ENCODE assay signal across 9 cellular contexts in genomic region chr1:6448749-6449631, GRCh38. TPM values are rescaled to one million over a fixed set of nuclear protein-coding genes. Genes with fewer than 3 reads are reported as not detected.
DNase-seq lines count a peak whose midpoint lies in the region; ATAC-seq and TF ChIP-seq lines count a peak whose summit lies in the region.
"Had no signal": no experiment of that assay in that cellular context is flagged by ENCODE, and none has a peak within 500 bp of the region (broad histone marks: within the 10 kb centered on the region; RNA-seq: fewer than 3 reads in every experiment).

No MANE protein-coding gene starts in this region.

- intact Hi-C loops in left colon (cut with DNase I, micrococcal nuclease) = no loop called here

- H3K4me3 Mint-ChIP-seq in stimulated activated naive CD8-positive, alpha-beta T cell treated with anti-CD3 and anti-CD28 coated beads, Interleukin-15, amount 100 ng/mL, for 72 hours = peak overlapping the region; percentile 7 to 73
- peak overlapping the region; percentile 70 to 81 for H3K4me3 Mint-ChIP-seq in activated T-cell treated with anti-CD3 and anti-CD28 coated beads, Interleukin-2, amount 50 U/mL, for 72 hours

- H3K27me3 Mint-ChIP-seq in stimulated activated naive CD8-positive, alpha-beta T cell treated with anti-CD3 and anti-CD28 coated beads, Interleukin-15, amount 100 ng/mL, for 72 hours = peaks cover 94% of the 10 kb centered on the region
- H3K27me3 Mint-ChIP-seq in activated T-cell treated with anti-CD3 and anti-CD28 coated beads, Interleukin-2, amount 50 U/mL, for 72 hours (ENCODE audit: low read depth) = peaks cover 63% of the 10 kb centered on the region

- peak in 1 of 2 donors; percentile 42 for DNase-seq in stimulated activated naive CD8-positive, alpha-beta T cell treated with anti-CD3 and anti-CD28 coated beads, Interleukin-15, amount 100 ng/mL, for 72 hours
- DNase-seq in stimulated activated naive CD8-positive, alpha-beta T cell treated with anti-CD3 and anti-CD28 coated beads, Interleukin-15, Interleukin-2, amounts not matched to agents 100 U/mL and 50 U/mL, for 24 hours = no peak
- peak in 1 of 2 donors; percentile 41 for DNase-seq in activated T-cell treated with anti-CD3 and anti-CD28 coated beads, Interleukin-2, amount 50 U/mL, for 72 hours
- DNase-seq in left colon = peak in 1 of 2 donors; percentile 60
- no peak for DNase-seq in SW480 (ENCODE audit: low spot score)
- no peak for DNase-seq in SK-N-DZ (ENCODE audit: low spot score)

- ATAC-seq in stimulated activated naive CD8-positive, alpha-beta T cell treated with anti-CD3 and anti-CD28 coated beads, Interleukin-15, amount 100 ng/mL, for 72 hours = peak; percentile 56
- ATAC-seq in stimulated activated naive CD8-positive, alpha-beta T cell treated with anti-CD3 and anti-CD28 coated beads, Interleukin-15, Interleukin-2, amounts not matched to agents 100 U/mL and 50 U/mL, for 24 hours = no peak
- peak; percentile 59 for ATAC-seq in activated T-cell treated with anti-CD3 and anti-CD28 coated beads, Interleukin-2, amount 50 U/mL, for 72 hours (replicated peaks in 1 of 2)
- ATAC-seq in left colon = peak; percentile 10
- no peak for ATAC-seq in GM19035 (IDR thresholded peaks at IDR 0.05; ENCODE audit: unreplicated experiment)
- ATAC-seq in GM18505 (IDR thresholded peaks at IDR 0.05; ENCODE audit: unreplicated experiment) = no peak

- no peaks in the 10 kb centered on the region for H3K9me3 Mint-ChIP-seq in stimulated activated naive CD8-positive, alpha-beta T cell treated with anti-CD3 and anti-CD28 coated beads, Interleukin-15, amount 100 ng/mL, for 72 hours
- H3K9me3 Mint-ChIP-seq in activated T-cell treated with anti-CD3 and anti-CD28 coated beads, Interleukin-2, amount 50 U/mL, for 72 hours = no peaks in the 10 kb centered on the region

- no peak overlapping the region for H3K27ac Mint-ChIP-seq in stimulated activated naive CD8-positive, alpha-beta T cell treated with anti-CD3 and anti-CD28 coated beads, Interleukin-15, amount 100 ng/mL, for 72 hours
- H3K27ac Mint-ChIP-seq in activated T-cell treated with anti-CD3 and anti-CD28 coated beads, Interleukin-2, amount 50 U/mL, for 72 hours = no peak overlapping the region

- H3K36me3 Mint-ChIP-seq in activated T-cell treated with anti-CD3 and anti-CD28 coated beads, Interleukin-2, amount 50 U/mL, for 72 hours (ENCODE audit: insufficient read depth in 2 of 2) = no peaks in the 10 kb centered on the region

- peaks cover 45% of the 10 kb centered on the region for H3K4me1 Mint-ChIP-seq in stimulated activated naive CD8-positive, alpha-beta T cell treated with anti-CD3 and anti-CD28 coated beads, Interleukin-15, amount 100 ng/mL, for 72 hours
- H3K4me1 Mint-ChIP-seq in activated T-cell treated with anti-CD3 and anti-CD28 coated beads, Interleukin-2, amount 50 U/mL, for 72 hours (ENCODE audit: low read depth) = peaks cover 31% of the 10 kb centered on the region

- no peak for TF ChIP-seq POLR2A in GM18505 (IDR thresholded peaks at IDR 0.05; ENCODE audit: borderline replicate concordance, extremely low read depth, insufficient read depth, insufficient read length)

RNA-seq across cellular contexts. Expression of gene TNFRSF25, which starts 17.0 kb away (rescaled TPM):
- 100 to 1,000 TPM in 1 of 2 donors, 10 to 100 TPM in 1; 89.2 to 101 TPM for total RNA-seq in activated T-cell treated with anti-CD3 and anti-CD28 coated beads, Interleukin-2, amount 50 U/mL, for 72 hours
- total RNA-seq in left colon = 10 to 100 TPM; 21.7 to 71.9 TPM
- polyA plus RNA-seq in SK-N-DZ (2014; cell fraction: cytosol; rRNA removed) = 5.9 and 6.6 TPM in 2 replicates
- 53.5 and 71.1 TPM in 2 replicates for polyA plus RNA-seq in SK-N-DZ (2014; cell fraction: nucleus; rRNA removed)

RNA-seq across cellular contexts. Expression of gene ESPN, which starts 24.4 kb away (rescaled TPM):
- total RNA-seq in activated T-cell treated with anti-CD3 and anti-CD28 coated beads, Interleukin-2, amount 50 U/mL, for 72 hours = 1 to 10 TPM; 1.3 to 2.0 TPM
- total RNA-seq in left colon = 100 to 1,000 TPM; 100 to 152 TPM
- 0.20 TPM in 1 of 2 replicates, not detected in the other for polyA plus RNA-seq in SK-N-DZ (2014; cell fraction: cytosol; rRNA removed)
- polyA plus RNA-seq in SK-N-DZ (2014; cell fraction: nucleus; rRNA removed) = 0.15 TPM in 1 of 2 replicates, not detected in the other
- total RNA-seq: SJSA1 had no signal

RNA-seq across cellular contexts. Expression of gene HES2, which starts 29.3 kb away (rescaled TPM):
- total RNA-seq in activated T-cell treated with anti-CD3 and anti-CD28 coated beads, Interleukin-2, amount 50 U/mL, for 72 hours = 1 to 10 TPM in 1 of 2 donors, under 1 TPM in 1; 0.44 to 1.2 TPM
- total RNA-seq in left colon = 10 to 100 TPM; 29.4 to 34.0 TPM
- polyA plus RNA-seq in SK-N-DZ (2014; cell fraction: cytosol; rRNA removed) = 0.48 TPM in 1 of 2 replicates, not detected in the other
- 0.13 and 1.3 TPM in 2 replicates for polyA plus RNA-seq in SK-N-DZ (2014; cell fraction: nucleus; rRNA removed)
- total RNA-seq: SJSA1 had no signal

RNA-seq across cellular contexts. Expression of gene PLEKHG5, which starts 42.5 kb away (rescaled TPM):
- 1 to 10 TPM; 2.6 to 3.2 TPM for total RNA-seq in activated T-cell treated with anti-CD3 and anti-CD28 coated beads, Interleukin-2, amount 50 U/mL, for 72 hours
- 10 to 100 TPM; 14.1 to 22.3 TPM for total RNA-seq in left colon
- 4.5 and 5.1 TPM in 2 replicates for polyA plus RNA-seq in SK-N-DZ (2014; cell fraction: cytosol; rRNA removed)
- 25.6 and 27.2 TPM in 2 replicates for polyA plus RNA-seq in SK-N-DZ (2014; cell fraction: nucleus; rRNA removed)

RNA-seq across cellular contexts. Expression of gene ACOT7, which starts 55.4 kb away (rescaled TPM):
- total RNA-seq in activated T-cell treated with anti-CD3 and anti-CD28 coated beads, Interleukin-2, amount 50 U/mL, for 72 hours = 10 to 100 TPM; 32.1 to 37.6 TPM
- 10 to 100 TPM; 50.4 to 58.0 TPM for total RNA-seq in left colon
- polyA plus RNA-seq in SK-N-DZ (2014; cell fraction: cytosol; rRNA removed) = 59.5 and 63.2 TPM in 2 replicates
- polyA plus RNA-seq in SK-N-DZ (2014; cell fraction: nucleus; rRNA removed) = 28.3 and 44.8 TPM in 2 replicates

Comparison
In these comparisons a context has a peak if more than half of its experiments do, and no peak if none do; other contexts are left out.
1. ATAC-seq: peak in stimulated activated naive CD8-positive, alpha-beta T cell treated with anti-CD3 and anti-CD28 coated beads, Interleukin-15, amount 100 ng/mL, for 72 hours (single experiment), activated T-cell treated with anti-CD3 and anti-CD28 coated beads, Interleukin-2, amount 50 U/mL, for 72 hours (2 of 2) and left colon (single experiment); none in stimulated activated naive CD8-positive, alpha-beta T cell treated with anti-CD3 and anti-CD28 coated beads, Interleukin-15, Interleukin-2, amounts not matched to agents 100 U/mL and 50 U/mL, for 24 hours (single experiment), GM19035 (single experiment) and GM18505 (single experiment).
2. RNA of gene ESPN, which starts 24.4 kb away (total RNA-seq): 100 to 152 TPM in left colon; 1.3 to 2.0 TPM in activated T-cell treated with anti-CD3 and anti-CD28 coated beads, Interleukin-2, amount 50 U/mL, for 72 hours; every median in the first group is over 10 times any median in the second.
3. RNA of gene HES2, which starts 29.3 kb away (total RNA-seq): 29.4 to 34.0 TPM in left colon; 0.44 to 1.2 TPM in activated T-cell treated with anti-CD3 and anti-CD28 coated beads, Interleukin-2, amount 50 U/mL, for 72 hours; every median in the first group is over 10 times any median in the second.